In genomic region chr1:15681346-15682290, GRCh38 we compare ENCODE assay signal across 8 cellular contexts. TPM values are rescaled to one million over a fixed set of nuclear protein-coding genes. Genes with fewer than 3 reads are reported as not detected.
A peak's percentile ranks its signal among the peaks of the same experiment; 100 is the strongest.
DNase-seq lines count a peak whose midpoint lies in the region; ATAC-seq and TF ChIP-seq lines count a peak whose summit lies in the region.
"Had no signal": no experiment of that assay in that cellular context is flagged by ENCODE, and none has a peak within 500 bp of the region (broad histone marks: within the 10 kb centered on the region; RNA-seq: fewer than 3 reads in every experiment).

No MANE protein-coding gene starts in this region.

- H3K36me3 Mint-ChIP-seq in GM23338 (ENCODE audit: low read depth): peaks cover 7% of the 10 kb centered on the region; the same call in 1 of the 3 replicates
- peaks cover 11% of the 10 kb centered on the region for H3K36me3 Mint-ChIP-seq in WTC11

- H4K20me1 ChIP-seq in GM23338 (replicated peaks; ENCODE audit: insufficient read depth) (no peaks in the 10 kb centered on the region), smooth muscle cell (ENCODE audit: low read depth) (peaks cover 17% of the 10 kb centered on the region)

- H3K36me3 ChIP-seq in GM23338 (ENCODE audit: insufficient read depth) (no peaks in the 10 kb centered on the region), left ventricle myocardium inferior (no peaks in the 10 kb centered on the region), smooth muscle cell (ENCODE audit: low read depth) (no peaks in the 10 kb centered on the region)

- H3F3A ChIP-seq in GM23338 (replicated peaks; ENCODE audit: low read depth): 0 out of 2 replicates have a peak, but pooled peaks cover 10% of the 10 kb centered on the region
- peaks cover 12% of the 10 kb centered on the region for H3F3A ChIP-seq in smooth muscle cell (ENCODE audit: low read depth)

- intact Hi-C loops in left ventricle myocardium inferior (cut with micrococcal nuclease): no loop called here

- H3K4me3 Mint-ChIP-seq in GM23338: no peak overlapping the region
- H3K4me3 Mint-ChIP-seq in WTC11: no peak overlapping the region

- TF ChIP-seq CTCF in GM23338 (conservative IDR thresholded peaks at IDR 0.05; ENCODE audit: low read depth in 2 of 2): no peak
- TF ChIP-seq CTCF in WTC11 (IDR thresholded peaks at IDR 0.05): no peak
- no peak for TF ChIP-seq CTCF in left ventricle myocardium inferior (IDR thresholded peaks at IDR 0.05; ENCODE audit: borderline replicate concordance)
- no peak for TF ChIP-seq CTCF in smooth muscle cell (IDR thresholded peaks at IDR 0.05; ENCODE audit: borderline replicate concordance, insufficient read depth, poor library complexity, severe bottlenecking)

- POLR2A ChIA-PET in WTC11 (lab: Charles Lee): interaction anchor here (0.7 kb wide), 1 partner anchor 1266 kb away, joined by 3 read pairs; no protein-coding TSS in a partner anchor

- no peaks in the 10 kb centered on the region for H3K9me2 ChIP-seq in GM23338 (ENCODE audit: insufficient read depth)

- DNase-seq in GM23338 (ENCODE audit: low spot score): no peak
- DNase-seq in WTC11 (ENCODE audit: low spot score): no peak
- no peak for DNase-seq in left ventricle myocardium inferior
- DNase-seq in smooth muscle cell (lab: John Stamatoyannopoulos, UW; ENCODE audit: unreplicated experiment): no peak
- DNase-seq in stimulated activated CD4-positive, alpha-beta T cell treated with anti-CD3 and anti-CD28 coated beads, Interleukin-2, amount 100 ng/mL, for 24 hours: no peak
- no peak for DNase-seq in SW 1271 (lab: John Stamatoyannopoulos, UW)
- DNase-seq: glutamatergic neuron had no signal

- H3K4me2 ChIP-seq in GM23338 (0 out of 2 replicates have a peak overlapping the region, but pooled peaks have one; percentile 34), smooth muscle cell (peak overlapping the region; percentile 13)

- 0 out of 2 replicates have a peak overlapping the region, but pooled peaks have one; percentile 58 for H3K27ac ChIP-seq in GM23338 (ENCODE audit: low read depth)
- peak overlapping the region; percentile 94 for H3K27ac ChIP-seq in left ventricle myocardium inferior (replicated peaks)
- H3K27ac ChIP-seq in smooth muscle cell (ENCODE audit: low read depth): peak overlapping the region; percentile 93

- peaks cover 19% of the 10 kb centered on the region for H3K9me3 Mint-ChIP-seq in GM23338
- H3K9me3 Mint-ChIP-seq in WTC11: peaks cover 12% of the 10 kb centered on the region

- H3K9ac ChIP-seq in smooth muscle cell (ENCODE audit: low read depth): no peak overlapping the region

- H3K27me3 Mint-ChIP-seq in GM23338 (ENCODE audit: insufficient read depth, low read depth, poor library complexity): peaks cover 8% of the 10 kb centered on the region
- H3K27me3 Mint-ChIP-seq in WTC11 (ENCODE audit: low read depth): peaks cover 4% of the 10 kb centered on the region; the same call in 1 of the 2 replicates

- H2AFZ ChIP-seq in GM23338: no peak overlapping the region; the same call in 1 of the 2 replicates
- no peak overlapping the region for H2AFZ ChIP-seq in smooth muscle cell (ENCODE audit: low read depth)

- H3K9me3 ChIP-seq in left ventricle myocardium inferior (replicated peaks) (no peaks in the 10 kb centered on the region), smooth muscle cell (replicated peaks; ENCODE audit: low read depth) (no peaks in the 10 kb centered on the region)

- CTCF ChIA-PET in WTC11 (lab: Charles Lee): interaction anchor here (0.7 to 1.5 kb wide), 4 partner anchors 12 to 235 kb away, joined by 3 to 4 read pairs (median 3); no protein-coding TSS in a partner anchor

- H3K4me1 Mint-ChIP-seq in GM23338 (peaks cover 20% of the 10 kb centered on the region), WTC11 (peaks cover 22% of the 10 kb centered on the region)

- H3K4me3 ChIP-seq in GM23338: no peak overlapping the region
- peak overlapping the region; percentile 88 for H3K4me3 ChIP-seq in left ventricle myocardium inferior
- H3K4me3 ChIP-seq in smooth muscle cell: no peak overlapping the region

- peaks cover 10% of the 10 kb centered on the region for H3K4me1 ChIP-seq in GM23338 (ENCODE audit: insufficient read depth)
- H3K4me1 ChIP-seq in left ventricle myocardium inferior: peaks cover 51% of the 10 kb centered on the region
- H3K4me1 ChIP-seq in smooth muscle cell (ENCODE audit: low read depth): peaks cover 10% of the 10 kb centered on the region

- ATAC-seq in GM23338: no peak
- ATAC-seq in WTC11: no peak
- no peak for ATAC-seq in GM18519 (IDR thresholded peaks at IDR 0.05; ENCODE audit: low FRiP score, unreplicated experiment)

- WGBS in smooth muscle cell (ENCODE audit: low lambda C conversion rate): 95% methylated on average over 12 of the region's 12 CpGs

- peaks cover 18% of the 10 kb centered on the region for H3K79me2 ChIP-seq in GM23338 (replicated peaks; ENCODE audit: insufficient read depth)
- peaks cover 22% of the 10 kb centered on the region for H3K79me2 ChIP-seq in smooth muscle cell (ENCODE audit: low read depth)

- H3K27me3 ChIP-seq in GM23338 (ENCODE audit: insufficient read depth): no peaks in the 10 kb centered on the region
- H3K27me3 ChIP-seq in left ventricle myocardium inferior (ENCODE audit: low read depth): no peaks in the 10 kb centered on the region
- no peaks in the 10 kb centered on the region for H3K27me3 ChIP-seq in smooth muscle cell (ENCODE audit: low read depth)

- H3K27ac Mint-ChIP-seq in GM23338 (no peak overlapping the region), WTC11 (peak overlapping the region; percentile 30; the same call in 1 of the 2 replicates)

TF ChIP-seq in GM23338, 12 proteins besides CTCF, POLR2A, EP300 and RAD21 (continues in another document):
- TF ChIP-seq STAT1 (IDR thresholded peaks at IDR 0.05; ENCODE audit: unreplicated experiment) (no peak), EZH2phosphoT487 (IDR thresholded peaks at IDR 0.05; ENCODE audit: unreplicated experiment) (no peak), EZH2 (IDR thresholded peaks at IDR 0.05; ENCODE audit: low read depth, unreplicated experiment) (no peak)

TF ChIP-seq in WTC11, 78 proteins besides CTCF, POLR2A, EP300 and RAD21 (continues in another document):
- TF ChIP-seq ZNF512 (CRISPR knock-in tag; IDR thresholded peaks at IDR 0.05; ENCODE audit: borderline replicate concordance) (no peak), KAT7 (CRISPR knock-in tag; IDR thresholded peaks at IDR 0.05; ENCODE audit: borderline replicate concordance) (no peak), ZNF281 (CRISPR knock-in tag; IDR thresholded peaks at IDR 0.05) (no peak), SP1 (CRISPR knock-in tag; conservative IDR thresholded peaks at IDR 0.05) (no peak), JAZF1 (CRISPR knock-in tag; IDR thresholded peaks at IDR 0.05) (no peak)

RNA-seq across cellular contexts. Expression of gene PLEKHM2, which starts 2.5 kb away (rescaled TPM):
- 36.6 and 40.0 TPM in 2 replicates for total RNA-seq in GM23338 (2014; rRNA removed; shearing (Covaris generic))
- polyA plus RNA-seq in GM23338 (2016; fragmentation: Nextera tagmentation; extraction: Ambion mirVana) (11.2 and 12.8 TPM in 2 replicates), smooth muscle cell (26.5 and 32.0 TPM in 2 replicates)
- total RNA-seq in WTC11 (2021) (47.5 to 51.8 TPM (median 49.7 TPM) in 3 replicates), left ventricle myocardium inferior (90.3 TPM), smooth muscle cell (29.5 and 39.6 TPM in 2 replicates)

RNA-seq across cellular contexts. Expression of gene SLC25A34, which starts 54.4 kb away (rescaled TPM):
- 0.27 and 3.5 TPM in 2 replicates for total RNA-seq in GM23338 (2014; rRNA removed; shearing (Covaris generic))
- polyA plus RNA-seq in GM23338 (2016; fragmentation: Nextera tagmentation; extraction: Ambion mirVana): 0.11 and 0.16 TPM in 2 replicates
- total RNA-seq in WTC11 (2021): 0.82 to 2.0 TPM (median 1.1 TPM) in 3 replicates
- 34.0 TPM for total RNA-seq in left ventricle myocardium inferior
- total RNA-seq in smooth muscle cell: 0.22 and 0.76 TPM in 2 replicates
- polyA plus RNA-seq in smooth muscle cell: 1.6 and 2.1 TPM in 2 replicates
